ENCODE assay signal across 15 cellular contexts in genomic region chr10:22333667-22334282, GRCh38. TPM values are rescaled to one million over a fixed set of nuclear protein-coding genes. Genes with fewer than 3 reads are reported as not detected.
DNase-seq lines count a peak whose midpoint lies in the region; ATAC-seq and TF ChIP-seq lines count a peak whose summit lies in the region.
"Had no signal": no experiment of that assay in that cellular context is flagged by ENCODE, and none has a peak within 500 bp of the region (broad histone marks: within the 10 kb centered on the region; RNA-seq: fewer than 3 reads in every experiment).

No MANE protein-coding gene starts in this region.

- intact Hi-C loops in spleen (cut with DNase I; ENCODE audit: low total_unique reads) = no loop called here

- TF ChIP-seq RAD21 in SK-N-SH (IDR thresholded peaks at IDR 0.05; ENCODE audit: low read length) = no peak

- no peak for DNase-seq in activated CD8-positive, alpha-beta memory T cell treated with anti-CD3 and anti-CD28 coated beads, Interleukin-2, amount 10 ng/mL, durations not matched to agents 7 days and 5 days
- no peak for DNase-seq in activated CD8-positive, alpha-beta memory T cell treated with anti-CD3 and anti-CD28 coated beads, Interleukin-2, amount 50 U/mL, for 4 hours
- DNase-seq in WTC11 (ENCODE audit: low spot score) = peak; percentile 13
- DNase-seq in iPS DF 6.9 (ENCODE audit: low read depth, low spot score) = no peak
- peak; percentile 75 for DNase-seq in spleen
- DNase-seq in SIG-M5 treated with dmso at 0.1 percent for 504 hours (lab: John Stamatoyannopoulos, UW; ENCODE audit: unreplicated experiment) = no peak
- DNase-seq in SK-N-SH = no peak
- DNase-seq in activated CD8-positive, alpha-beta memory T cell treated with anti-CD3 and anti-CD28 coated beads for 24 hours = no peak
- DNase-seq: activated CD4-positive, alpha-beta T cell treated with anti-CD3 and anti-CD28 coated beads for 4 hours; GOT3; NCI-H510A had no signal

- TF ChIP-seq CTCF in WTC11 (IDR thresholded peaks at IDR 0.05) (no peak), spleen (IDR thresholded peaks at IDR 0.05 in 8 of 11, conservative IDR thresholded peaks at IDR 0.05 in 3 of 11) (no peak), SK-N-SH (IDR thresholded peaks at IDR 0.05) (no peak)

- H3K9me3 ChIP-seq in iPS DF 6.9 (ENCODE audit: control insufficient read depth, insufficient read depth, low read length) (no peaks in the 10 kb centered on the region), spleen (peaks cover 0 to 10% (median 1%) of the 10 kb centered on the region in 8 donors), SK-N-SH (no peaks in the 10 kb centered on the region)
- H3K9me3 ChIP-seq: ascending aorta, prostate gland had no signal

- POLR2A ChIA-PET in WTC11 (lab: Charles Lee) = no interaction called here
- POLR2A ChIA-PET in SK-N-SH (lab: Yijun Ruan, JAX) = no interaction called here

- peaks cover 60% of the 10 kb centered on the region for H3K27me3 ChIP-seq in iPS DF 6.9 (ENCODE audit: control insufficient read depth, insufficient read depth, low read length)
- peaks cover 18 to 53% (median 46%) of the 10 kb centered on the region in 7 donors for H3K27me3 ChIP-seq in spleen (replicated peaks in 1 of 7)
- peaks cover 26% of the 10 kb centered on the region for H3K27me3 ChIP-seq in SK-N-SH (ENCODE audit: insufficient read depth)

- H4K20me1 ChIP-seq in SK-N-SH (ENCODE audit: insufficient read depth) = no peaks in the 10 kb centered on the region

- no CpG with 5 or more reads among the region's 25 CpGs for WGBS in iPS DF 6.9 (ENCODE audit: insufficient coverage, insufficient read length)
- 56 to 69% (median 58%) methylated on average over 25 of the region's 25 CpGs for WGBS in spleen, 5 donors
- 92% methylated on average over 19 of the region's 25 CpGs for WGBS in SK-N-SH (ENCODE audit: low lambda C conversion rate)

- TF ChIP-seq EP300 in SK-N-SH (IDR thresholded peaks at IDR 0.05; ENCODE audit: borderline replicate concordance in 1 of 2, low read depth in 1 of 2, low read length in 1 of 2) = no peak

- peaks cover 31% of the 10 kb centered on the region for H3K36me3 Mint-ChIP-seq in activated CD8-positive, alpha-beta memory T cell treated with anti-CD3 and anti-CD28 coated beads, Interleukin-2, amount 10 ng/mL, durations not matched to agents 7 days and 5 days
- H3K36me3 Mint-ChIP-seq in WTC11 = no peaks in the 10 kb centered on the region

- no peak overlapping the region for H3K9ac ChIP-seq in SK-N-SH

- CTCF ChIA-PET in activated CD8-positive, alpha-beta memory T cell treated with anti-CD3 and anti-CD28 coated beads, Interleukin-2, amount 10 ng/mL, durations not matched to agents 7 days and 5 days (lab: Charles Lee) = no interaction called here
- CTCF ChIA-PET in WTC11 (lab: Charles Lee) (no interaction called here), SK-N-SH (lab: Yijun Ruan, JAX) (no interaction called here)

- H3K4me1 ChIP-seq in iPS DF 6.9 (ENCODE audit: control insufficient read depth, insufficient read depth, low read length) (peaks cover 8% of the 10 kb centered on the region), spleen (peaks cover 25 to 60% (median 46%) of the 10 kb centered on the region in 6 donors), SK-N-SH (ENCODE audit: control insufficient read depth in 1 of 2, insufficient read depth in 2 of 2, low read depth in 1 of 2, low read length in 1 of 2) (no peaks in the 10 kb centered on the region; a peak in 1 of 4 replicates)

- H3K36me3 ChIP-seq in iPS DF 6.9 (ENCODE audit: control insufficient read depth, insufficient read depth, low read length) (no peaks in the 10 kb centered on the region), spleen (peaks cover 0 to 20% (median 16%) of the 10 kb centered on the region in 6 donors), SK-N-SH (replicated peaks in 1 of 2; ENCODE audit: control insufficient read depth in 1 of 2, insufficient read depth in 2 of 2, low read length in 1 of 2) (peaks cover 25 to 37% of the 10 kb centered on the region in 2 experiments)
- H3K36me3 ChIP-seq: prostate gland had no signal

- no peak overlapping the region for H3K4me2 ChIP-seq in SK-N-SH

- H3K27ac ChIP-seq in iPS DF 6.9 (ENCODE audit: low read length) = no peak overlapping the region
- peak overlapping the region in 6 of 8 donors; percentile 61 to 75 (median 71) for H3K27ac ChIP-seq in spleen
- no peak overlapping the region for H3K27ac ChIP-seq in SK-N-SH (ENCODE audit: low read depth in 2 of 2, low read length in 1 of 2)
- H3K27ac ChIP-seq: ascending aorta, prostate gland had no signal

- H3K4me1 Mint-ChIP-seq in activated CD8-positive, alpha-beta memory T cell treated with anti-CD3 and anti-CD28 coated beads, Interleukin-2, amount 10 ng/mL, durations not matched to agents 7 days and 5 days = peaks cover 39% of the 10 kb centered on the region
- peaks cover 26% of the 10 kb centered on the region for H3K4me1 Mint-ChIP-seq in WTC11

- peaks cover 41% of the 10 kb centered on the region for H3K27me3 Mint-ChIP-seq in activated CD8-positive, alpha-beta memory T cell treated with anti-CD3 and anti-CD28 coated beads, Interleukin-2, amount 10 ng/mL, durations not matched to agents 7 days and 5 days
- peaks cover 99% of the 10 kb centered on the region for H3K27me3 Mint-ChIP-seq in WTC11 (ENCODE audit: low read depth)

- ATAC-seq in activated CD8-positive, alpha-beta memory T cell treated with anti-CD3 and anti-CD28 coated beads, Interleukin-2, amount 10 ng/mL, durations not matched to agents 7 days and 5 days = no peak
- ATAC-seq in WTC11 = no peak; the same call in 1 of the 2 replicates

- peak overlapping the region; percentile 72 for H3K4me3 Mint-ChIP-seq in activated CD8-positive, alpha-beta memory T cell treated with anti-CD3 and anti-CD28 coated beads, Interleukin-2, amount 10 ng/mL, durations not matched to agents 7 days and 5 days
- H3K4me3 Mint-ChIP-seq in WTC11 = peak overlapping the region; percentile 65

- no peak for TF ChIP-seq POLR2A in spleen (IDR thresholded peaks at IDR 0.05)

- H3K4me3 ChIP-seq in iPS DF 6.9 (ENCODE audit: low read length) (peak overlapping the region; percentile 11; the same call in 1 of the 2 replicates), spleen (peak overlapping the region in 7 of 8 donors; percentile 26 to 70 (median 44)), SK-N-SH (ENCODE audit: low read depth in 2 of 2, low read length in 1 of 2) (no peak overlapping the region)
- H3K4me3 ChIP-seq: prostate gland had no signal

- peaks cover 11% of the 10 kb centered on the region for H3F3A ChIP-seq in SK-N-SH (replicated peaks; ENCODE audit: insufficient read depth)

- peak overlapping the region; percentile 82 for H3K27ac Mint-ChIP-seq in activated CD8-positive, alpha-beta memory T cell treated with anti-CD3 and anti-CD28 coated beads, Interleukin-2, amount 10 ng/mL, durations not matched to agents 7 days and 5 days
- H3K27ac Mint-ChIP-seq in WTC11 = no peak overlapping the region

- no peaks in the 10 kb centered on the region for H3K9me2 ChIP-seq in SK-N-SH

- H3K9me3 Mint-ChIP-seq in activated CD8-positive, alpha-beta memory T cell treated with anti-CD3 and anti-CD28 coated beads, Interleukin-2, amount 10 ng/mL, durations not matched to agents 7 days and 5 days (ENCODE audit: low read depth) = peaks cover 4% of the 10 kb centered on the region
- no peaks in the 10 kb centered on the region for H3K9me3 Mint-ChIP-seq in WTC11

- H3K79me2 ChIP-seq in SK-N-SH (ENCODE audit: insufficient read depth) = no peaks in the 10 kb centered on the region

- H2AFZ ChIP-seq in SK-N-SH (ENCODE audit: low read depth) = no peak overlapping the region

TF ChIP-seq in WTC11, 78 proteins besides CTCF, POLR2A, EP300 and RAD21 (continues in another document):
- TF ChIP-seq FOXJ3 (CRISPR knock-in tag; IDR thresholded peaks at IDR 0.05; ENCODE audit: borderline replicate concordance) = no peak
- TF ChIP-seq ZBTB21 (CRISPR knock-in tag; IDR thresholded peaks at IDR 0.05; ENCODE audit: borderline replicate concordance) = no peak
- no peak for TF ChIP-seq IRF2 (CRISPR knock-in tag; IDR thresholded peaks at IDR 0.05; ENCODE audit: borderline replicate concordance, low read depth)
- no peak for TF ChIP-seq ZNF138 (CRISPR knock-in tag; conservative IDR thresholded peaks at IDR 0.05)

TF ChIP-seq in SK-N-SH, 30 proteins besides CTCF, POLR2A, EP300 and RAD21:
- TF ChIP-seq POLR2AphosphoS5 (IDR thresholded peaks at IDR 0.05; ENCODE audit: low read depth, low read length) (no peak), SMC3 (IDR thresholded peaks at IDR 0.05; ENCODE audit: low read depth, low read length) (no peak)

RNA-seq across cellular contexts. Expression of gene SPAG6, which starts 11.5 kb away (rescaled TPM):
- total RNA-seq in activated CD8-positive, alpha-beta memory T cell treated with anti-CD3 and anti-CD28 coated beads, Interleukin-2, amount 10 ng/mL, durations not matched to agents 7 days and 5 days = 1 to 10 TPM; 3.7 to 6.0 TPM
- 0.30 to 0.74 TPM in 2 of 3 replicates, not detected in the other for total RNA-seq in WTC11 (2021)
- not detected for total RNA-seq in spleen
- under 1 TPM in 1 of 3 donors, not detected in 2; 0.11 TPM for polyA plus RNA-seq in spleen
- polyA plus RNA-seq in SK-N-SH (2012; rRNA removed) = 0.54 and 0.77 TPM in 2 replicates
- 0.89 and 1.1 TPM in 2 replicates for polyA plus RNA-seq in SK-N-SH (2012; cell fraction: cytosol; rRNA removed)
- 0.94 and 0.97 TPM in 2 replicates for polyA plus RNA-seq in SK-N-SH (2012; cell fraction: nucleus; rRNA removed)
- total RNA-seq: ascending aorta, epithelial cell of proximal tubule, Right ventricle myocardium superior had no signal

RNA-seq across cellular contexts. Expression of gene BMI1, which starts 12.9 kb away (rescaled TPM):
- total RNA-seq in activated CD8-positive, alpha-beta memory T cell treated with anti-CD3 and anti-CD28 coated beads, Interleukin-2, amount 10 ng/mL, durations not matched to agents 7 days and 5 days = 10 to 100 TPM; 45.9 to 74.6 TPM
- 3.4 to 4.0 TPM (median 4.0 TPM) in 3 replicates for total RNA-seq in WTC11 (2021)
- 10 to 100 TPM; 47.1 to 89.7 (median 68.2) TPM for total RNA-seq in spleen
- polyA plus RNA-seq in spleen = 10 to 100 TPM; 26.9 to 38.7 (median 27.1) TPM
- 15.5 and 18.4 TPM in 2 replicates for polyA plus RNA-seq in SK-N-SH (2012; rRNA removed)
- polyA plus RNA-seq in SK-N-SH (2012; cell fraction: cytosol; rRNA removed) = 23.0 and 28.1 TPM in 2 replicates
- 17.9 and 31.5 TPM in 2 replicates for polyA plus RNA-seq in SK-N-SH (2012; cell fraction: nucleus; rRNA removed)

RNA-seq across cellular contexts. Expression of gene COMMD3, which starts 17.6 kb away (rescaled TPM):
- total RNA-seq in activated CD8-positive, alpha-beta memory T cell treated with anti-CD3 and anti-CD28 coated beads, Interleukin-2, amount 10 ng/mL, durations not matched to agents 7 days and 5 days = 100 to 1,000 TPM in 1 of 2 experiments, 10 to 100 TPM in 1; 70.6 to 103 TPM
- total RNA-seq in WTC11 (2021) (2.6 to 3.6 TPM (median 3.5 TPM) in 3 replicates), spleen (10 to 100 TPM; 43.5 to 63.7 (median 52.9) TPM)
- polyA plus RNA-seq in spleen (10 to 100 TPM; 69.1 to 76.0 (median 73.2) TPM), SK-N-SH (2012; rRNA removed) (26.9 and 36.5 TPM in 2 replicates)
- polyA plus RNA-seq in SK-N-SH (2012; cell fraction: cytosol; rRNA removed) = 37.1 and 46.6 TPM in 2 replicates
- polyA plus RNA-seq in SK-N-SH (2012; cell fraction: nucleus; rRNA removed) = 33.7 and 52.1 TPM in 2 replicates

Comparison
In these comparisons a context has a peak if more than half of its experiments do, and no peak if none do; other contexts are left out.
1. DNase-seq: peak in WTC11 (single experiment) and spleen (single experiment); none in activated CD8-positive, alpha-beta memory T cell treated with anti-CD3 and anti-CD28 coated beads, Interleukin-2, amount 10 ng/mL, durations not matched to agents 7 days and 5 days (single experiment), activated CD8-positive, alpha-beta memory T cell treated with anti-CD3 and anti-CD28 coated beads, Interleukin-2, amount 50 U/mL, for 4 hours (single experiment), iPS DF 6.9 (single experiment), SIG-M5 treated with dmso at 0.1 percent for 504 hours (single experiment), SK-N-SH (single experiment) and activated CD8-positive, alpha-beta memory T cell treated with anti-CD3 and anti-CD28 coated beads for 24 hours (single experiment).
2. H3K27ac ChIP-seq: peak in spleen (6 of 8); none in iPS DF 6.9 (single experiment) and SK-N-SH (0 of 2).
3. H3K4me3 ChIP-seq: peak in iPS DF 6.9 (single experiment) and spleen (7 of 8); none in SK-N-SH (0 of 2).